1 cellular context compared by ENCODE assay signal in the genomic region with DNA sequence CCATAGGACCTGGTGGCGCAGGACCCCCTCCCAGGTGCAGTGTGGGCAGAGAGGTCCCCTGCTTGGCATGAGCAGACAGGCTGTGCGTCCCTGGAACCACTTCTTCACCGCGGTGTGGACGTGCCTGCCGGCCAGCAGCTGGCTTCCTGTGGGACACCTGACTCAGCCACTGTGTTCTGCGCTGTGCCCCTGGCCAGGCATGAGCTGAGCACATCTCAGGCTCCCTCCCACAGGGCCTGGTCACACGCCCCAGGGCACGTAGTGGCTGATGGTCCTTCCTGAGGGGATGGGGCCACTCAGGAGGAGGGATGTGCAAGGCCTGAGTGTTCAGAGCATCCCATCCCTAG.
TF ChIP-seq lines count a peak whose summit lies in the region.

No MANE protein-coding gene starts in this region.

TF ChIP-seq in endothelial cell of umbilical vein, 7 proteins besides CTCF, POLR2A, EP300 and RAD21 (continued from another document):
- peak; percentile 52 for TF ChIP-seq MAX (IDR thresholded peaks at IDR 0.05; ENCODE audit: insufficient read depth, insufficient read length)
- TF ChIP-seq POLR2AphosphoS5 (IDR thresholded peaks at IDR 0.05; ENCODE audit: insufficient read depth, low read depth, low read length): peak; percentile 76
- TF ChIP-seq FOS (IDR thresholded peaks at IDR 0.05; ENCODE audit: borderline replicate concordance, insufficient read depth, low read length): no peak
- TF ChIP-seq MYC (IDR thresholded peaks at IDR 0.05; ENCODE audit: low read depth, low read length): no peak
- TF ChIP-seq EZH2 (IDR thresholded peaks at IDR 0.05; ENCODE audit: borderline replicate concordance, low read depth, low read length, severe bottlenecking): no peak
TF ChIP-seq in endothelial cell of umbilical vein: peak in this region for 3.
